6 cellular contexts compared by ENCODE assay signal in the genomic region with DNA sequence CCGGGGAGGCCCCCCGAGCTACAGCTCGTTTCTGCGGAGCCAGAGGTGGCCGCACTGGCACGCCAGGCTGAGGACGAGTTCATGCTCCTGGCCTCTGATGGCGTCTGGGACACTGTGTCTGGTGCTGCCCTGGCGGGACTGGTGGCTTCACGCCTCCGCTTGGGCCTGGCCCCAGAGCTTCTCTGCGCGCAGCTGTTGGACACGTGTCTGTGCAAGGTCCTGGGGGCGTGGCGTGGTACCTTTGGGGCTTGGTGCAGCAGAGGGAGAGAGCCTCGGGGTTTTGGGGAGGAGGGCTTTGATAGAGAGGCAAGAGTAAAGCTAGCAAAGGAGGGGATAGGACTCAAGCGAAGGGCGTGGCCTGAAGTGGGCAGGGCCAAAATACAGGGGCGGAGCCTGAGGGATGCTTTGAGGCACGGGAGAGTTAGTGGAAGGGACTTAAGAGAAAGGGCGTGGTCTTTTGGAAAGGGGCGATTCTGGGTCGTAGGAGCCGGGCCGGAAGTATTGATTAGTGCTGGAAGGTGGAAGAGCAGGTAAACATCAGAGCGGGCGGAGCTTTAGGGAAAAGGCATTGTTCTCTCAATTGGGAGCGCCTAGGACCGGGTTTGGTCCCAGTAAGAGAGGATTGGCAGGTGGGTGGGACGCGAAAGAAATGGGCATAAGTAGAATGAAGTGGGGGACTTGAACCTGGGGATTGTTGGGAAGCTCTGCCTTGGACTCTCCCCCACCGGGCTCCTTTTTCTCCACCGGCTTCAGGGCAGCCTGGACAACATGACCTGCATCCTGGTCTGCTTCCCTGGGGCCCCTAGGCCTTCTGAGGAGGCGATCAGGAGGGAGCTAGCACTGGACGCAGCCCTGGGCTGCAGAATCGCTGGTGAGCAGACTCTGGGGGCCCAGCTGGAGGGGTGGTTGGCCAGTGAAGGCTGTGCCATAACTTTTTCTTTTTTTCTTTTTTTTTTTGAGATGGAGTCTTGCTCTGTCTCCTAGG. TPM values are rescaled to one million over a fixed set of nuclear protein-coding genes. Genes with fewer than 3 reads are reported as not detected.
DNase-seq lines count a peak whose midpoint lies in the region; ATAC-seq and TF ChIP-seq lines count a peak whose summit lies in the region.

No MANE protein-coding gene starts in this region.

- intact Hi-C loops in left ventricle myocardium inferior (cut with micrococcal nuclease) = no loop called here

- H3K4me1 ChIP-seq in left ventricle myocardium inferior = peaks cover 33% of the 10 kb centered on the region

- H3K36me3 ChIP-seq in left ventricle myocardium inferior = no peaks in the 10 kb centered on the region

- H3K9me3 ChIP-seq in left ventricle myocardium inferior (replicated peaks) = no peaks in the 10 kb centered on the region

- no peak overlapping the region for H3K27ac ChIP-seq in left ventricle myocardium inferior (replicated peaks)

- peaks cover 46% of the 10 kb centered on the region for H3K27me3 ChIP-seq in left ventricle myocardium inferior (ENCODE audit: low read depth)

- peak overlapping the region; percentile 38 for H3K4me3 ChIP-seq in left ventricle myocardium inferior

- TF ChIP-seq CTCF in left ventricle myocardium inferior (IDR thresholded peaks at IDR 0.05; ENCODE audit: borderline replicate concordance) = no peak

- DNase-seq in HS-5 (ENCODE audit: low read depth) = peak; percentile 63
- DNase-seq in activated CD4-positive, alpha-beta T cell treated with anti-CD3 and anti-CD28 coated beads for 4 hours = peak; percentile 49 to 68
- DNase-seq in left ventricle myocardium inferior = no peak
- DNase-seq in stimulated activated naive CD4-positive, alpha-beta T cell treated with Interleukin-2 at 50 U/mL for 16 hours (lab: John Stamatoyannopoulos, UW) = peak; percentile 50

- no peak for ATAC-seq in GM21825 (IDR thresholded peaks at IDR 0.05; ENCODE audit: unreplicated experiment)
- ATAC-seq in GM21526 (IDR thresholded peaks at IDR 0.05; ENCODE audit: low FRiP score, unreplicated experiment) = no peak

RNA-seq across cellular contexts. Expression of a gene that starts 1.2 kb away (rescaled TPM):
- total RNA-seq in left ventricle myocardium inferior = 0.19 TPM

RNA-seq across cellular contexts. Expression of a gene that starts 2.6 kb away (rescaled TPM):
- 19.1 TPM for total RNA-seq in left ventricle myocardium inferior

RNA-seq across cellular contexts. Expression of a gene that starts 7.8 kb away (rescaled TPM):
- total RNA-seq in left ventricle myocardium inferior = 32.8 TPM

RNA-seq across cellular contexts. Expression of a gene that starts 31.7 kb away (rescaled TPM):
- 0.33 TPM for total RNA-seq in left ventricle myocardium inferior
